Comparison of ENCODE assay signal across 17 cellular contexts in the genomic region with DNA sequence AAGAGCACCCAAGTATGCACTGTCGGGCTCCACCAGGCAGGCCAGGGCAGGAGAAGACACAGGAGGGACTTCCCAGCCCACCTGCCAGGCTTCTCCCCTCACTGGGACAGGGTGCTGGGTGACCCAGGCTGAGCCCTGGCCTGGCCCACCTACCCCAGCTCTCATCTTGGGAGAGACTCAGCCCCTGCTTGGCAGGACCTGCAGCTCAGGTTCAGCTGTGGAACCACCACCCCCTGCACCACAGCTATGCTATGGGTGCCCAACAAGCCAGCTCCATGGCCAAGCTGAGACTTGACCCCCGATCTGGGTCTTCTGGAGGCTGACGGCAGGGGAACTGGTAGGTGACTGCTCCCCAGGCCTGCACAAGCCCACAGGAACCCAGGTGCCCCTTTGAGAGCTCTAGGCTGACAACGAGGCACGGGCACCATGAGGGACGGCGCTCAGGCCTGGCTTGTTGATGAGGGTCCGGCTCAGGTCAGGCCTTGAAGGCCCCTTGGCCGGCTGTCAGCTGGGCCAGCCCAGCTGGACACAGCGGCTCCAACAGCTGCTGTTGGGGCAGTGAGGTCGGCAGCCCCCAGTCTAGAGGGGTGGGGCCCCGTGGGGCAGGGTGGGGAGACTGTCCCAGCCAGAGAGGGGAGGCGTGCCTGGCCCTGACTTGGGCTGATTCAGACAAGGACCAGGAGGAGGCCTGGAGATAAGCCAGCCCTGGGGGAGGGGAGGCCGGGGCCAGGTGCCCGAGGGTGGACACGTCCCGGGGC. TPM values are rescaled to one million over a fixed set of nuclear protein-coding genes. Genes with fewer than 3 reads are reported as not detected.
A peak's percentile ranks its signal among the peaks of the same experiment; 100 is the strongest.
DNase-seq lines count a peak whose midpoint lies in the region; ATAC-seq and TF ChIP-seq lines count a peak whose summit lies in the region.
"Had no signal": no experiment of that assay in that cellular context is flagged by ENCODE, and none has a peak within 500 bp of the region (broad histone marks: within the 10 kb centered on the region; RNA-seq: fewer than 3 reads in every experiment).

No MANE protein-coding gene starts in this region.

- intact Hi-C loops in Calu3 (cut with micrococcal nuclease; ENCODE audit: unreplicated experiment) (no loop called here), PC-3 (cut with micrococcal nuclease) (loop anchor here (5.0 to 10.0 kb wide), 2 partner anchors 41 to 69 kb away; partner anchors contain the start of genes CIAO3 and METRN)

- H3K4me3 ChIP-seq in PC-3 (ENCODE audit: low read length) (peak overlapping the region; percentile 38; the same call in 1 of the 2 replicates), fibroblast of the aortic adventitia (ENCODE audit: low read depth, low read length) (no peak overlapping the region)
- H3K4me3 ChIP-seq: skin epidermis had no signal

- no peaks in the 10 kb centered on the region for H3K27me3 ChIP-seq in PC-3 (ENCODE audit: low read length)

- no peaks in the 10 kb centered on the region for H3K9me3 Mint-ChIP-seq in Calu3 (ENCODE audit: low read depth, unreplicated experiment)
- no peaks in the 10 kb centered on the region for H3K9me3 Mint-ChIP-seq in progenitor cell of endocrine pancreas (ENCODE audit: low read depth)
- H3K9me3 Mint-ChIP-seq: activated naive CD8-positive, alpha-beta T cell treated with anti-CD3 and anti-CD28 coated beads, Interleukin-2, amount 50 U/mL, for 24 hours; IgD-negative memory B cell; WTC11 had no signal

- peak overlapping the region; percentile 26 for H3K4me3 Mint-ChIP-seq in Calu3 (ENCODE audit: low read depth, unreplicated experiment)
- no peak overlapping the region for H3K4me3 Mint-ChIP-seq in progenitor cell of endocrine pancreas (ENCODE audit: low read depth)
- H3K4me3 Mint-ChIP-seq: activated naive CD8-positive, alpha-beta T cell treated with anti-CD3 and anti-CD28 coated beads, Interleukin-2, amount 50 U/mL, for 24 hours; IgD-negative memory B cell; WTC11 had no signal

- TF ChIP-seq CTCF in Calu3 (IDR thresholded peaks at IDR 0.05; ENCODE audit: unreplicated experiment) (no peak), PC-3 (conservative IDR thresholded peaks at IDR 0.05; ENCODE audit: low read depth, low read length) (no peak), fibroblast of the aortic adventitia (IDR thresholded peaks at IDR 0.05; ENCODE audit: insufficient read depth, low read length) (no peak), progenitor cell of endocrine pancreas (IDR thresholded peaks at IDR 0.05; ENCODE audit: unreplicated experiment) (no peak)

- H3K27ac ChIP-seq in PC-3 (ENCODE audit: low read length), result no peak overlapping the region

- H3K36me3 ChIP-seq in PC-3 (ENCODE audit: low read depth, low read length), result no peaks in the 10 kb centered on the region

- CTCF ChIA-PET in Calu3 (lab: Charles Lee), result interaction anchor here (0.6 to 1.7 kb wide), 3 partner anchors 23 to 71 kb away, joined by 3 to 4 read pairs (median 3); partner anchors contain the start of gene MSLN
- CTCF ChIA-PET in PC-3 (lab: Charles Lee), result no interaction called here

- H3K27ac Mint-ChIP-seq in Calu3 (ENCODE audit: unreplicated experiment) (no peak overlapping the region), progenitor cell of endocrine pancreas (no peak overlapping the region)
- H3K27ac Mint-ChIP-seq: activated naive CD8-positive, alpha-beta T cell treated with anti-CD3 and anti-CD28 coated beads, Interleukin-2, amount 50 U/mL, for 24 hours; IgD-negative memory B cell; WTC11 had no signal

- no peaks in the 10 kb centered on the region for H3F3A ChIP-seq in PC-3 (ENCODE audit: low read length, unreplicated experiment)

- H3K27me3 Mint-ChIP-seq in Calu3 (ENCODE audit: unreplicated experiment), result no peaks in the 10 kb centered on the region
- H3K27me3 Mint-ChIP-seq in progenitor cell of endocrine pancreas, result peaks cover 6% of the 10 kb centered on the region

- no peaks in the 10 kb centered on the region for H3K4me1 Mint-ChIP-seq in Calu3 (ENCODE audit: low read depth, unreplicated experiment)
- H3K4me1 Mint-ChIP-seq in progenitor cell of endocrine pancreas (ENCODE audit: low read depth), result no peaks in the 10 kb centered on the region
- H3K4me1 Mint-ChIP-seq: WTC11 had no signal

- H3K36me3 Mint-ChIP-seq in Calu3 (ENCODE audit: insufficient read depth, unreplicated experiment) (peaks cover 56% of the 10 kb centered on the region), progenitor cell of endocrine pancreas (ENCODE audit: insufficient read depth) (peaks cover 2% of the 10 kb centered on the region)
- H3K36me3 Mint-ChIP-seq: IgD-negative memory B cell, WTC11 had no signal

- H3K9ac ChIP-seq in PC-3 (ENCODE audit: low read length), result no peak overlapping the region

- H2AFZ ChIP-seq in PC-3 (ENCODE audit: low read length), result no peak overlapping the region

- H4K20me1 ChIP-seq in PC-3 (ENCODE audit: low read length), result no peaks in the 10 kb centered on the region

- H3K9me2 ChIP-seq in PC-3 (replicated peaks; ENCODE audit: low read length), result no peaks in the 10 kb centered on the region

- H3K9me3 ChIP-seq in PC-3 (ENCODE audit: low read length), result no peaks in the 10 kb centered on the region

- POLR2A ChIA-PET in PC-3 (lab: Charles Lee; ENCODE audit: unreplicated experiment), result no interaction called here

- DNase-seq in Calu3 (no peak), PC-3 (no peak), fibroblast of the aortic adventitia (ENCODE audit: low read depth) (peak; percentile 34), activated gamma-delta T cell (lab: John Stamatoyannopoulos, UW) (no peak), progenitor cell of endocrine pancreas (ENCODE audit: low spot score, unreplicated experiment) (no peak)
- DNase-seq in activated CD4-positive, alpha-beta T cell treated with anti-CD3 and anti-CD28 coated beads, Interleukin-2, amount 50 U/mL, for 4 hours, result no peak
- DNase-seq: activated naive CD8-positive, alpha-beta T cell treated with anti-CD3 and anti-CD28 coated beads, Interleukin-2, amount 50 U/mL, for 24 hours; effector CD8-positive, alpha-beta T cell; stimulated activated CD4-positive, alpha-beta T cell treated with anti-CD3 and anti-CD28 coated beads, Interleukin-4, amount 100 ng/mL, for 24 hours; T-helper 1 cell had no signal

- peaks cover 21% of the 10 kb centered on the region for H3K79me2 ChIP-seq in PC-3 (ENCODE audit: low read length)

- ATAC-seq in PC-3, result no peak; the same call in 1 of the 2 replicates
- ATAC-seq: activated naive CD8-positive, alpha-beta T cell treated with anti-CD3 and anti-CD28 coated beads, Interleukin-2, amount 50 U/mL, for 24 hours; left lobe of liver; WTC11 had no signal

- peak overlapping the region; percentile 74 for H3K4me2 ChIP-seq in PC-3 (ENCODE audit: low read length)

- peaks cover 13% of the 10 kb centered on the region for H3K4me1 ChIP-seq in PC-3 (ENCODE audit: insufficient read depth, low read length)

- BruUV-seq in Calu3 (replicated peaks; lab: Mats Ljungman, UMichigan) (no TSS peak), PC-3 (replicated peaks; lab: Mats Ljungman, UMichigan) (no TSS peak)

RNA-seq across cellular contexts. Expression of gene RPUSD1, which starts 4.6 kb away (rescaled TPM):
- total RNA-seq in Calu3 (2022), result 47.5 and 51.1 TPM in 2 replicates
- total RNA-seq in PC-3 (2014; rRNA removed), result 72.6 and 93.7 TPM in 2 replicates
- 14.5 and 20.3 TPM in 2 replicates for total RNA-seq in fibroblast of the aortic adventitia (ENCODE audit: low replicate concordance)
- total RNA-seq in progenitor cell of endocrine pancreas, result 23.5 and 26.8 TPM in 2 replicates

RNA-seq across cellular contexts. Expression of gene CHTF18, which starts 4.8 kb away (rescaled TPM):
- total RNA-seq in Calu3 (2022), result 154 and 173 TPM in 2 replicates
- 79.0 and 107 TPM in 2 replicates for total RNA-seq in PC-3 (2014; rRNA removed)
- total RNA-seq in fibroblast of the aortic adventitia (ENCODE audit: low replicate concordance), result 3.6 and 20.0 TPM in 2 replicates
- total RNA-seq in progenitor cell of endocrine pancreas, result 90.0 and 99.3 TPM in 2 replicates

RNA-seq across cellular contexts. Expression of gene GNG13, which starts 17.0 kb away (rescaled TPM):
- not detected in 2 replicates for total RNA-seq in Calu3 (2022)
- not detected in 2 replicates for total RNA-seq in PC-3 (2014; rRNA removed)
- total RNA-seq in fibroblast of the aortic adventitia (ENCODE audit: low replicate concordance), result not detected in 2 replicates
- total RNA-seq in progenitor cell of endocrine pancreas, result not detected in 2 replicates
- total RNA-seq: left lobe of liver, osteocyte, RPMI7951, temporal lobe, WTC11 had no signal

RNA-seq across cellular contexts. Expression of gene MSLN, which starts 23.0 kb away (rescaled TPM):
- 3.4 and 8.9 TPM in 2 replicates for total RNA-seq in Calu3 (2022)
- total RNA-seq in PC-3 (2014; rRNA removed), result 0.73 and 4.7 TPM in 2 replicates
- not detected in 2 replicates for total RNA-seq in fibroblast of the aortic adventitia (ENCODE audit: low replicate concordance)
- total RNA-seq in progenitor cell of endocrine pancreas, result 0.50 TPM in 1 of 2 replicates, not detected in the other
- total RNA-seq: RPMI7951, temporal lobe had no signal

RNA-seq across cellular contexts. Expression of gene CIAO3, which starts 42.8 kb away (rescaled TPM):
- total RNA-seq in Calu3 (2022), result 51.9 and 58.4 TPM in 2 replicates
- total RNA-seq in PC-3 (2014; rRNA removed), result 46.1 and 62.5 TPM in 2 replicates
- 20.0 and 24.7 TPM in 2 replicates for total RNA-seq in fibroblast of the aortic adventitia (ENCODE audit: low replicate concordance)
- 44.0 and 46.5 TPM in 2 replicates for total RNA-seq in progenitor cell of endocrine pancreas
